ENCODE assay signal across 20 cellular contexts in the genomic region with DNA sequence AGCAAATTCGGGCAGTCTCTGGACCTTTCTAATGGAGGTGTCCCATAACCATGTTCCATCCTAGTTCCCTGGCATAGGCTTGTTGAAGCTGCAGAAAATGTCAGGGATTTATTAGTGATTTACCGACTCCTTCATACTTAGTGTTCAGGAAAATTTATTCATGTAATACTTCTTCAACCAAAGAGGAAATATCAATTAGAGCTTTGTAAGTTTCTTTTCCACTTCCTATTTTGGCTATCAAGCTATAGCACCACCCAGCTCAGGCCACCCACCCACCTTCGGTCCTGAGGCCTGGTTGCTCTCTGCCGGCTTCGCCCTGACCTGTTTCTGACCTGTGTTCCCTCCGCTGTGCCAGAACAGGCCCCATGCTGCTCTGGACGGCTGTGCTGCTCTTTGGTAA. TPM values are rescaled to one million over a fixed set of nuclear protein-coding genes. Genes with fewer than 3 reads are reported as not detected.
A peak's percentile ranks its signal among the peaks of the same experiment; 100 is the strongest.
DNase-seq lines count a peak whose midpoint lies in the region; ATAC-seq and TF ChIP-seq lines count a peak whose summit lies in the region.
"Had no signal": no experiment of that assay in that cellular context is flagged by ENCODE, and none has a peak within 500 bp of the region (broad histone marks: within the 10 kb centered on the region; RNA-seq: fewer than 3 reads in every experiment).

A gene with protein sequence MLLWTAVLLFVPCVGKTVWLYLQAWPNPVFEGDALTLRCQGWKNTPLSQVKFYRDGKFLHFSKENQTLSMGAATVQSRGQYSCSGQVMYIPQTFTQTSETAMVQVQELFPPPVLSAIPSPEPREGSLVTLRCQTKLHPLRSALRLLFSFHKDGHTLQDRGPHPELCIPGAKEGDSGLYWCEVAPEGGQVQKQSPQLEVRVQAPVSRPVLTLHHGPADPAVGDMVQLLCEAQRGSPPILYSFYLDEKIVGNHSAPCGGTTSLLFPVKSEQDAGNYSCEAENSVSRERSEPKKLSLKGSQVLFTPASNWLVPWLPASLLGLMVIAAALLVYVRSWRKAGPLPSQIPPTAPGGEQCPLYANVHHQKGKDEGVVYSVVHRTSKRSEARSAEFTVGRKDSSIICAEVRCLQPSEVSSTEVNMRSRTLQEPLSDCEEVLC (plus strand): TSS at position 301 of the 400 bp plus-strand sequence. CDS start 65 bp downstream, at position 366.

- no peaks in the 10 kb centered on the region for H3K9me3 ChIP-seq in upper lobe of right lung

- no peaks in the 10 kb centered on the region for H3K36me3 ChIP-seq in upper lobe of right lung

- H3K27me3 ChIP-seq in upper lobe of right lung, result no peaks in the 10 kb centered on the region

- H3K9me3 Mint-ChIP-seq in activated T-cell treated with anti-CD3 and anti-CD28 coated beads, Interleukin-2, amount 50 U/mL, for 72 hours, result no peaks in the 10 kb centered on the region
- no peaks in the 10 kb centered on the region for H3K9me3 Mint-ChIP-seq in immature natural killer cell
- H3K9me3 Mint-ChIP-seq in activated T-helper 1 cell treated with anti-CD3 and anti-CD28 coated beads, Interleukin-12 subunit alpha, Interleukin-12 subunit beta, Interleukin-2, Interleukin-4 antibody, amounts not matched to agents 30 ng/mL and 10 ng/mL and 1 ng/mL, durations not matched to agents 14 hours and 24 hours and 36 hours, result no peaks in the 10 kb centered on the region
- H3K9me3 Mint-ChIP-seq: CD4-positive, alpha-beta T cell had no signal

- H3K36me3 Mint-ChIP-seq in activated T-cell treated with anti-CD3 and anti-CD28 coated beads, Interleukin-2, amount 50 U/mL, for 72 hours (ENCODE audit: insufficient read depth in 2 of 2), result no peaks in the 10 kb centered on the region
- peaks cover 38 to 48% (median 45%) of the 10 kb centered on the region in 3 donors for H3K36me3 Mint-ChIP-seq in immature natural killer cell
- H3K36me3 Mint-ChIP-seq in activated T-helper 1 cell treated with anti-CD3 and anti-CD28 coated beads, Interleukin-12 subunit alpha, Interleukin-12 subunit beta, Interleukin-2, Interleukin-4 antibody, amounts not matched to agents 30 ng/mL and 10 ng/mL and 1 ng/mL, durations not matched to agents 14 hours and 24 hours and 36 hours (ENCODE audit: low read depth), result no peaks in the 10 kb centered on the region

- intact Hi-C loops in upper lobe of right lung (cut with DNase I), result no loop called here
- intact Hi-C loops in activated T-helper 1 cell treated with anti-CD3 and anti-CD28 coated beads, Interleukin-12 subunit alpha, Interleukin-12 subunit beta, Interleukin-2, Interleukin-4 antibody, amounts not matched to agents 30 ng/mL and 10 ng/mL and 1 ng/mL, durations not matched to agents 14 hours and 24 hours and 36 hours (cut with micrococcal nuclease), result no loop called here

- peak within 1 kb of the TSS in 1 of 2 donors; percentile 25 for H3K4me3 Mint-ChIP-seq in activated T-cell treated with anti-CD3 and anti-CD28 coated beads, Interleukin-2, amount 50 U/mL, for 72 hours
- H3K4me3 Mint-ChIP-seq in immature natural killer cell, result peak within 1 kb of the TSS; percentile 92 to 96 (median 95)
- H3K4me3 Mint-ChIP-seq in activated T-helper 1 cell treated with anti-CD3 and anti-CD28 coated beads, Interleukin-12 subunit alpha, Interleukin-12 subunit beta, Interleukin-2, Interleukin-4 antibody, amounts not matched to agents 30 ng/mL and 10 ng/mL and 1 ng/mL, durations not matched to agents 14 hours and 24 hours and 36 hours, result no peak within 1 kb of the TSS
- H3K4me3 Mint-ChIP-seq: CD4-positive, alpha-beta T cell had no signal

- TF ChIP-seq CTCF in upper lobe of right lung (IDR thresholded peaks at IDR 0.05) (no peak), foreskin fibroblast (IDR thresholded peaks at IDR 0.05; ENCODE audit: low read depth, low read length) (no peak)

- no peak within 1 kb of the TSS for H3K4me3 ChIP-seq in upper lobe of right lung
- H3K4me3 ChIP-seq in foreskin fibroblast (ENCODE audit: low read depth in 1 of 2, low read length in 2 of 2), result no peak within 1 kb of the TSS
- H3K4me3 ChIP-seq: K562 had no signal

- no peak for ATAC-seq in activated T-cell treated with anti-CD3 and anti-CD28 coated beads, Interleukin-2, amount 50 U/mL, for 72 hours (replicated peaks in 1 of 2)
- peak; percentile 37 for ATAC-seq in upper lobe of right lung
- no peak for ATAC-seq in GM18858 (IDR thresholded peaks at IDR 0.05; ENCODE audit: unreplicated experiment)
- ATAC-seq: K562 had no signal

- H3K27me3 Mint-ChIP-seq in activated T-cell treated with anti-CD3 and anti-CD28 coated beads, Interleukin-2, amount 50 U/mL, for 72 hours (ENCODE audit: low read depth), result peaks cover 11% of the 10 kb centered on the region
- H3K27me3 Mint-ChIP-seq in immature natural killer cell (ENCODE audit: low read depth in 3 of 3), result peaks cover 0 to 9% (median 7%) of the 10 kb centered on the region in 3 donors
- peaks cover 54% of the 10 kb centered on the region for H3K27me3 Mint-ChIP-seq in activated T-helper 1 cell treated with anti-CD3 and anti-CD28 coated beads, Interleukin-12 subunit alpha, Interleukin-12 subunit beta, Interleukin-2, Interleukin-4 antibody, amounts not matched to agents 30 ng/mL and 10 ng/mL and 1 ng/mL, durations not matched to agents 14 hours and 24 hours and 36 hours (ENCODE audit: insufficient read depth)

- H3K4me1 Mint-ChIP-seq in activated T-cell treated with anti-CD3 and anti-CD28 coated beads, Interleukin-2, amount 50 U/mL, for 72 hours (ENCODE audit: low read depth), result peaks cover 17% of the 10 kb centered on the region
- peaks cover 83 to 87% of the 10 kb centered on the region in 2 donors for H3K4me1 Mint-ChIP-seq in immature natural killer cell
- peaks cover 14% of the 10 kb centered on the region for H3K4me1 Mint-ChIP-seq in activated T-helper 1 cell treated with anti-CD3 and anti-CD28 coated beads, Interleukin-12 subunit alpha, Interleukin-12 subunit beta, Interleukin-2, Interleukin-4 antibody, amounts not matched to agents 30 ng/mL and 10 ng/mL and 1 ng/mL, durations not matched to agents 14 hours and 24 hours and 36 hours (ENCODE audit: low read depth)

- peaks cover 5% of the 10 kb centered on the region for H3K4me1 ChIP-seq in upper lobe of right lung

- H3K27ac Mint-ChIP-seq in activated T-cell treated with anti-CD3 and anti-CD28 coated beads, Interleukin-2, amount 50 U/mL, for 72 hours, result peak within 1 kb of the TSS; percentile 20
- peak within 1 kb of the TSS; percentile 86 to 96 (median 94) for H3K27ac Mint-ChIP-seq in immature natural killer cell
- no peak within 1 kb of the TSS for H3K27ac Mint-ChIP-seq in activated T-helper 1 cell treated with anti-CD3 and anti-CD28 coated beads, Interleukin-12 subunit alpha, Interleukin-12 subunit beta, Interleukin-2, Interleukin-4 antibody, amounts not matched to agents 30 ng/mL and 10 ng/mL and 1 ng/mL, durations not matched to agents 14 hours and 24 hours and 36 hours
- H3K27ac Mint-ChIP-seq: CD4-positive, alpha-beta T cell had no signal

- no peak for DNase-seq in activated T-cell treated with anti-CD3 and anti-CD28 coated beads, Interleukin-2, amount 50 U/mL, for 72 hours
- DNase-seq in activated T-cell treated with anti-CD3 and anti-CD28 coated beads for 4 hours, result no peak
- DNase-seq in MV-4-11 (lab: John Stamatoyannopoulos, UW), result peak; percentile 12
- no peak for DNase-seq in immature natural killer cell
- DNase-seq in upper lobe of right lung, result no peak
- DNase-seq in foreskin fibroblast, result no peak
- DNase-seq in activated T-helper 1 cell treated with anti-CD3 and anti-CD28 coated beads, Interleukin-12 subunit alpha, Interleukin-12 subunit beta, Interleukin-2, Interleukin-4 antibody, amounts not matched to agents 30 ng/mL and 10 ng/mL and 1 ng/mL, durations not matched to agents 14 hours and 24 hours and 36 hours (ENCODE audit: low spot score), result no peak
- DNase-seq: AML-193; CD4-positive, alpha-beta T cell; DND-41; GDM1; GOT3; NCI-H1930; NCI-H2171 treated with DMSO at 0.1 percent for 48 hours; NCI-H510A; NCI-H82; SHP77 treated with DMSO at 0.1 percent for 48 hours had no signal

- no peak within 1 kb of the TSS for H3K27ac ChIP-seq in upper lobe of right lung

RNA-seq across cellular contexts. Expression of the gene that starts here (rescaled TPM):
- total RNA-seq in activated T-cell treated with anti-CD3 and anti-CD28 coated beads, Interleukin-2, amount 50 U/mL, for 72 hours, result under 1 TPM in 1 of 2 donors, not detected in 1; 0.16 TPM
- 100 to 1,000 TPM; 234 to 442 (median 407) TPM for polyA plus RNA-seq in immature natural killer cell
- total RNA-seq in upper lobe of right lung, result 3.2 TPM
- not detected in 2 replicates for total RNA-seq in activated T-helper 1 cell treated with anti-CD3 and anti-CD28 coated beads, Interleukin-12 subunit alpha, Interleukin-12 subunit beta, Interleukin-2, Interleukin-4 antibody, amounts not matched to agents 30 ng/mL and 10 ng/mL and 1 ng/mL, durations not matched to agents 14 hours and 24 hours and 36 hours
- total RNA-seq: K562, M059J had no signal
- polyA plus RNA-seq: K562 had no signal
